24 cellular contexts compared by ENCODE assay signal in genomic region chr13:48281556-48281955, GRCh38.
"Had no signal": no experiment of that assay in that cellular context is flagged by ENCODE, and none has a peak within 500 bp of the region (broad histone marks: within the 10 kb centered on the region; RNA-seq: fewer than 3 reads in every experiment).

No MANE protein-coding gene starts in this region.

- H3K4me3 ChIP-seq: ascending aorta, body of pancreas, PC-9 had no signal

- DNase-seq: activated B cell treated with CpG ODN at 0.5 μM for 24 hours; activated CD4-positive, alpha-beta T cell treated with anti-CD3 and anti-CD28 coated beads for 1 hour; activated CD4-positive, alpha-beta T cell treated with anti-CD3 and anti-CD28 coated beads, Interleukin-2, amount 10 ng/mL, durations not matched to agents 24 days and 14 days; activated CD4-positive, alpha-beta T cell treated with anti-CD3 and anti-CD28 coated beads, Interleukin-2, amount 50 U/mL, for 48 hours; activated CD8-positive, alpha-beta memory T cell treated with anti-CD3 and anti-CD28 coated beads, Interleukin-2, amount 10 ng/mL, durations not matched to agents 7 days and 5 days; activated effector memory CD4-positive, alpha-beta T cell treated with Interleukin-2 at 50 U/mL for 16 hours; activated naive CD4-positive, alpha-beta T cell; activated T-cell treated with anti-CD3 and anti-CD28 coated beads, Interleukin-2, amount 50 U/mL, for 24 hours; body of pancreas; central memory CD4-positive, alpha-beta T cell; Kasumi-1; KBM-7; NCI-H1105 treated with DMSO at 0.1 percent for 48 hours; NCI-H1436 treated with DMSO at 0.1 percent for 48 hours; NCI-H1930; NCI-H226; NCI-H526; NCI-H82; PC-9; SHP77 treated with DMSO at 0.1 percent for 48 hours; T-cell; T-helper 2 cell; T1000 had no signal

- H3K27me3 ChIP-seq: ascending aorta, body of pancreas had no signal

- H2AFZ ChIP-seq: PC-9 had no signal

- H3K27ac ChIP-seq: ascending aorta, body of pancreas, PC-9 had no signal

- H3K9me3 ChIP-seq: ascending aorta, body of pancreas had no signal

- H3K4me1 ChIP-seq: ascending aorta, body of pancreas had no signal

- H3K4me2 ChIP-seq: PC-9 had no signal

- ATAC-seq: activated CD8-positive, alpha-beta memory T cell treated with anti-CD3 and anti-CD28 coated beads, Interleukin-2, amount 10 ng/mL, durations not matched to agents 7 days and 5 days; body of pancreas; T-cell had no signal

- H3K36me3 ChIP-seq: ascending aorta had no signal
